ENCODE assay signal across 7 cellular contexts in genomic region chr2:98909381-98910211, GRCh38. TPM values are rescaled to one million over a fixed set of nuclear protein-coding genes. Genes with fewer than 3 reads are reported as not detected.
DNase-seq lines count a peak whose midpoint lies in the region; ATAC-seq and TF ChIP-seq lines count a peak whose summit lies in the region.

No MANE protein-coding gene starts in this region.

- H3K56ac ChIP-seq in mesendoderm (ENCODE audit: low read length) = no peak overlapping the region

- WGBS in mesendoderm (ENCODE audit: extremely low coverage, insufficient coverage, low lambda C conversion rate) = no CpG with 5 or more reads among the region's 18 CpGs

- no peak overlapping the region for H2AK5ac ChIP-seq in mesendoderm (ENCODE audit: low read length)

- DNase-seq in HEK293T (ENCODE audit: extremely low spot score) = peak; percentile 37
- DNase-seq in NCI-H510A treated with DMSO at 0.1 percent for 48 hours (lab: John Stamatoyannopoulos, UW) = peak; percentile 92
- peak; percentile 86 for DNase-seq in mesendoderm
- no peak for DNase-seq in stimulated activated naive CD4-positive, alpha-beta T cell (lab: John Stamatoyannopoulos, UW)
- DNase-seq in Ammon's horn (ENCODE audit: low spot score) = no peak

- no peak overlapping the region for H2BK15ac ChIP-seq in mesendoderm (replicated peaks; ENCODE audit: low read depth)

- no peak overlapping the region for H2BK120ac ChIP-seq in mesendoderm (ENCODE audit: low read depth, low read length)

- H3K27me3 ChIP-seq in mesendoderm (ENCODE audit: insufficient read depth, low read length, poor library complexity) = no peaks in the 10 kb centered on the region

- H3K18ac ChIP-seq in mesendoderm (ENCODE audit: low read length) = no peak overlapping the region

- POLR2A ChIA-PET in HEK293T (lab: Yijun Ruan, JAX) = no interaction called here

- no peak overlapping the region for H3K4ac ChIP-seq in mesendoderm (ENCODE audit: low read depth, low read length)

- no peak for ATAC-seq in GM18867 (IDR thresholded peaks at IDR 0.05; ENCODE audit: unreplicated experiment)

- no peak overlapping the region for H3K9ac ChIP-seq in mesendoderm (ENCODE audit: low read length)

- no peaks in the 10 kb centered on the region for H3K36me3 ChIP-seq in mesendoderm (ENCODE audit: control insufficient read depth, insufficient read depth, low read length)

- no peak overlapping the region for H4K8ac ChIP-seq in mesendoderm (ENCODE audit: low read depth, low read length)

- H3K23ac ChIP-seq in mesendoderm (ENCODE audit: low read length) = no peak overlapping the region

- H2BK5ac ChIP-seq in mesendoderm (ENCODE audit: low read length) = no peak overlapping the region

- H3K4me1 ChIP-seq in mesendoderm (ENCODE audit: control insufficient read depth, low read depth, low read length) = no peaks in the 10 kb centered on the region

- no peak overlapping the region for H4K5ac ChIP-seq in mesendoderm (ENCODE audit: low read length)

- H3K79me1 ChIP-seq in mesendoderm (ENCODE audit: low read length) = no peaks in the 10 kb centered on the region

- H3K79me2 ChIP-seq in mesendoderm (ENCODE audit: control insufficient read depth, insufficient read depth, low read length) = no peaks in the 10 kb centered on the region

- H3K4me3 ChIP-seq in mesendoderm (ENCODE audit: low read length) = no peak overlapping the region

- CTCF ChIA-PET in HEK293T (lab: Yijun Ruan, JAX) = no interaction called here

- H3K27ac ChIP-seq in cingulate gyrus (ENCODE audit: low read depth, low read length) (peak overlapping the region; percentile 67), mesendoderm (ENCODE audit: low read depth, low read length) (no peak overlapping the region)

- no peak overlapping the region for H3K4me2 ChIP-seq in mesendoderm (ENCODE audit: low read length)

TF ChIP-seq in HEK293T, 16 proteins besides CTCF, POLR2A, EP300 and RAD21:
- no peak for TF ChIP-seq ZNF384 (IDR thresholded peaks at IDR 0.05)
TF ChIP-seq in HEK293T: peak in this region for 0.

RNA-seq across cellular contexts. Expression of gene CRACDL, which starts 26.4 kb away (rescaled TPM):
- 0.10 TPM for polyA plus RNA-seq in mesendoderm (2013, experiment 1 of 2)
- 0.17 TPM for polyA plus RNA-seq in mesendoderm (2013, experiment 2 of 2)

Comparison
In these comparisons a context has a peak if more than half of its experiments do, and no peak if none do; other contexts are left out.
1. DNase-seq: peak in HEK293T (single experiment), NCI-H510A treated with DMSO at 0.1 percent for 48 hours (single experiment) and mesendoderm (single experiment); none in stimulated activated naive CD4-positive, alpha-beta T cell (0 of 6) and Ammon's horn (single experiment).